Comparison of ENCODE assay signal across 8 cellular contexts in the genomic region with DNA sequence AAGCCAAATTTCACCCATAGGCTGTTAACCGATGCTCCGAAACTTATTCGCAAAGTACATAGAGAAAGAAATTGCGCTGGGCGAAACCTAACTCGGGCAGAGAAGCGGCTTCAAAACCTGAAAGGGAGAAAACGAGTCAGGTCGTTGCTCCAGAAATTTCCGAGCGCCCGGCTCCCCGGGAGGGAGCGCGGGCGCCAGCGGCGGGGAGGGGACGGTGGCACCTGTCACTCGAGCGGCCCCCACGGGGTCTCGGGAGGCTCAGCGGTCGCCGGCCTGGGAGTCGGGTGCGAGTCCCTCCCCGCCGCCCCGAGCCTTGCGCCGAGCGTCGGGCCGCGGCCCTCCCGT. TPM values are rescaled to one million over a fixed set of nuclear protein-coding genes. Genes with fewer than 3 reads are reported as not detected.
A peak's percentile ranks its signal among the peaks of the same experiment; 100 is the strongest.
DNase-seq lines count a peak whose midpoint lies in the region; ATAC-seq and TF ChIP-seq lines count a peak whose summit lies in the region.
"Not testable (repeated sequence)": the region's sequence is repeated elsewhere in the genome, so short reads cannot be mapped to it uniquely, and the experiment has no call there.

No MANE protein-coding gene starts in this region.

- H3K36me3 Mint-ChIP-seq in IgD-negative memory B cell, T-cell: not testable (repeated sequence)

- DNase-seq in T-cell = peak in 20 of 34 experiments; percentile 0 to 42 (median 10)
- peak in 2 of 7 donors; percentile 15 to 28 for DNase-seq in adrenal gland
- not testable (repeated sequence) for DNase-seq in fibroblast of pulmonary artery (ENCODE audit: low read depth)
- DNase-seq in stimulated activated CD4-positive, alpha-beta T cell treated with anti-CD3 and anti-CD28 coated beads, Interleukin-12 subunit alpha, Interleukin-12 subunit beta, amount 100 ng/mL, for 48 hours (ENCODE audit: low read depth in 2 of 3, low spot score in 1 of 3) = peak in 2 of 3 donors; percentile 8 to 15

- peak overlapping the region; percentile 87 to 96 (median 87) for H3K27ac Mint-ChIP-seq in IgD-negative memory B cell
- peak overlapping the region; percentile 75 to 83 for H3K27ac Mint-ChIP-seq in T-cell

- not testable (repeated sequence) for H3K4me1 ChIP-seq in adrenal gland (replicated peaks in 1 of 2); mononuclear cell (ENCODE audit: insufficient read depth, low read length); urinary bladder (ENCODE audit: insufficient read depth)

- H3K9me3 Mint-ChIP-seq in IgD-negative memory B cell, T-cell: not testable (repeated sequence)

- H3K27me3 ChIP-seq in adrenal gland; mononuclear cell (ENCODE audit: insufficient read depth, low read length): not testable (repeated sequence)

- WGBS in adrenal gland, 4 donors = 0 to 1% (median 1%) methylated on average over 12 to 38 of the region's 38 CpGs
- WGBS in urinary bladder = under 1% methylated on average over 38 of the region's 38 CpGs

- H3K27me3 Mint-ChIP-seq in IgD-negative memory B cell, T-cell: not testable (repeated sequence)

- H3K27ac ChIP-seq in adrenal gland = peak overlapping the region in 4 of 5 donors; percentile 69 to 93 (median 86)
- H3K27ac ChIP-seq in urinary bladder (ENCODE audit: low read depth) = not testable (repeated sequence)

- H3K4me1 Mint-ChIP-seq in IgD-negative memory B cell = peaks cover 3 to 11% (median 7%) of the 10 kb centered on the region in 3 donors
- H3K4me1 Mint-ChIP-seq in T-cell = peaks cover 13 to 18% (median 16%) of the 10 kb centered on the region in 3 donors

- H3K4me3 Mint-ChIP-seq in IgD-negative memory B cell (peak overlapping the region; percentile 81 to 93 (median 88)), T-cell (peak overlapping the region; percentile 79 to 85 (median 80))

- H3K36me3 ChIP-seq in adrenal gland (replicated peaks in 1 of 2); urinary bladder (ENCODE audit: insufficient read depth): not testable (repeated sequence)

- ATAC-seq in GM18505 (IDR thresholded peaks at IDR 0.05; ENCODE audit: unreplicated experiment) (peak; percentile 7), T-cell (replicated peaks in 1 of 4) (peak in 2 of 4 experiments; percentile 5 to 19)

- intact Hi-C loops in adrenal gland (cut with DNase I) = not testable (repeated sequence)

- POLR2A ChIA-PET in T-cell (lab: Charles Lee) = not testable (repeated sequence)

- CTCF ChIA-PET in T-cell (lab: Charles Lee) = not testable (repeated sequence)

- not testable (repeated sequence) for TF ChIP-seq CTCF in adrenal gland (IDR thresholded peaks at IDR 0.05); fibroblast of pulmonary artery (IDR thresholded peaks at IDR 0.05; ENCODE audit: low read length, missing control alignments)

- H3K4me3 ChIP-seq in adrenal gland (peak overlapping the region in 2 of 4 donors; percentile 73 to 91), fibroblast of pulmonary artery (replicated peaks; ENCODE audit: low read depth, low read length) (peak overlapping the region; percentile 57), mononuclear cell (ENCODE audit: low read length) (peak overlapping the region; percentile 55), urinary bladder (ENCODE audit: low read depth, low read length) (peak overlapping the region; percentile 81)

- not testable (repeated sequence) for TF ChIP-seq POLR2A in GM18505 (IDR thresholded peaks at IDR 0.05; ENCODE audit: borderline replicate concordance, extremely low read depth, insufficient read depth, insufficient read length); adrenal gland (IDR thresholded peaks at IDR 0.05)

- H3K9me3 ChIP-seq in adrenal gland (replicated peaks in 1 of 3); mononuclear cell (ENCODE audit: low read depth, low read length): not testable (repeated sequence)

RNA-seq across cellular contexts. Expression of a gene that starts 0.6 kb away (rescaled TPM):
- polyA plus RNA-seq in IgD-negative memory B cell (8.6 TPM), adrenal gland (10 to 100 TPM in 1 of 3 donors, 1 to 10 TPM in 2; 7.2 to 24.2 (median 9.2) TPM), urinary bladder (8.3 TPM)
- total RNA-seq in T-cell (10 to 100 TPM in 2 of 5 donors, 1 to 10 TPM in 3; 9.6 to 11.4 (median 9.9) TPM), adrenal gland (10 to 100 TPM in 1 of 8 donors, 1 to 10 TPM in 7; 1.2 to 10.2 (median 5.0) TPM), mononuclear cell (8.0 TPM), urinary bladder (13.0 TPM)
